Comparison of ENCODE assay signal across 1 cellular context in genomic region chr11:100863080-100863581, GRCh38.
TF ChIP-seq lines count a peak whose summit lies in the region.

No MANE protein-coding gene starts in this region.

TF ChIP-seq in K562, 482 proteins besides CTCF, POLR2A, EP300 and RAD21 (continued from another document and continues in another):
- TF ChIP-seq FUS (optimal IDR thresholded peaks at IDR 0.05; ENCODE audit: low read depth, low read length): no peak
- TF ChIP-seq ZNF12 (CRISPR knock-in tag; IDR thresholded peaks at IDR 0.05): no peak
- no peak for TF ChIP-seq E2F3 (CRISPR knock-in tag; IDR thresholded peaks at IDR 0.05)
- peak; percentile 97 for TF ChIP-seq ZNF316 (IDR thresholded peaks at IDR 0.05)
- no peak for TF ChIP-seq NRF1 (conservative IDR thresholded peaks at IDR 0.05 in 1 of 2, IDR thresholded peaks at IDR 0.05 in 1 of 2)
- no peak for TF ChIP-seq ZNF212 (CRISPR knock-in tag; IDR thresholded peaks at IDR 0.05)
- no peak for TF ChIP-seq RBM39 (optimal IDR thresholded peaks at IDR 0.05; ENCODE audit: low read depth, low read length)
- TF ChIP-seq CLOCK (CRISPR knock-in tag; IDR thresholded peaks at IDR 0.05; ENCODE audit: borderline replicate concordance): no peak
- no peak for TF ChIP-seq ZNF444 (CRISPR knock-in tag; IDR thresholded peaks at IDR 0.05)
- no peak for TF ChIP-seq ZFP1 (CRISPR knock-in tag; IDR thresholded peaks at IDR 0.05)
- TF ChIP-seq ZFPM2 (CRISPR knock-in tag; IDR thresholded peaks at IDR 0.05): no peak
- TF ChIP-seq THRAP3 (IDR thresholded peaks at IDR 0.05; ENCODE audit: borderline replicate concordance): no peak
- TF ChIP-seq ZNF124 (CRISPR knock-in tag; IDR thresholded peaks at IDR 0.05): no peak
- TF ChIP-seq KDM4B (IDR thresholded peaks at IDR 0.05; ENCODE audit: borderline replicate concordance in 2 of 2, low read depth in 1 of 2): no peak
- no peak for TF ChIP-seq ZFP30 (CRISPR knock-in tag; IDR thresholded peaks at IDR 0.05; ENCODE audit: borderline replicate concordance)
- no peak for TF ChIP-seq GATAD2A (IDR thresholded peaks at IDR 0.05)
- peak; percentile 47; the same call in 1 of the 2 replicates for TF ChIP-seq ATF7 (IDR thresholded peaks at IDR 0.05)
- no peak for TF ChIP-seq IRF9 (tag; IDR thresholded peaks at IDR 0.05)
- peak; percentile 98 for TF ChIP-seq NFE2 (IDR thresholded peaks at IDR 0.05; ENCODE audit: low read depth)
- TF ChIP-seq CTBP1 (IDR thresholded peaks at IDR 0.05; ENCODE audit: borderline replicate concordance): peak; percentile 81; the same call in 1 of the 2 replicates
- TF ChIP-seq HNRNPL (IDR thresholded peaks at IDR 0.05; ENCODE audit: low read depth, low read length): no peak
- no peak for TF ChIP-seq SETDB1 (IDR thresholded peaks at IDR 0.05; ENCODE audit: low read length)
- TF ChIP-seq RBM17 (IDR thresholded peaks at IDR 0.05; ENCODE audit: borderline replicate concordance, low read depth, low read length): no peak
- TF ChIP-seq ZBTB43 (CRISPR knock-in tag; IDR thresholded peaks at IDR 0.05): no peak
- TF ChIP-seq ZMIZ1 (IDR thresholded peaks at IDR 0.05; ENCODE audit: low read depth in 2 of 2, low read length in 2 of 2): 0 out of 4 replicates have a peak, but pooled peaks of 1 of the 2 experiments have one; percentile 55
- no peak for TF ChIP-seq BRD4 (IDR thresholded peaks at IDR 0.05)
- TF ChIP-seq FOXK2 (conservative IDR thresholded peaks at IDR 0.05 in 1 of 2, IDR thresholded peaks at IDR 0.05 in 1 of 2; ENCODE audit: low read depth in 2 of 2): peak; percentile 63 to 69; a peak in 2 of 4 replicates
- no peak for TF ChIP-seq NCOA2 (IDR thresholded peaks at IDR 0.05; ENCODE audit: partially characterized antibody in 2 of 2)
- TF ChIP-seq ZNF347 (CRISPR knock-in tag; IDR thresholded peaks at IDR 0.05; ENCODE audit: low read depth): no peak
- no peak for TF ChIP-seq PTRF (tag; IDR thresholded peaks at IDR 0.05)
- no peak for TF ChIP-seq POU5F1 (IDR thresholded peaks at IDR 0.05; ENCODE audit: borderline replicate concordance, low read depth, low read length, partially characterized antibody)
- TF ChIP-seq ETS1 (conservative IDR thresholded peaks at IDR 0.05; ENCODE audit: control insufficient read depth, low read depth, low read length): no peak
- TF ChIP-seq MXD1 (CRISPR knock-in tag; IDR thresholded peaks at IDR 0.05; ENCODE audit: borderline replicate concordance, poor library complexity, severe bottlenecking): no peak
- no peak for TF ChIP-seq TCF15 (CRISPR knock-in tag; IDR thresholded peaks at IDR 0.05)
- no peak for TF ChIP-seq ZNF707 (CRISPR knock-in tag; conservative IDR thresholded peaks at IDR 0.05)
- TF ChIP-seq CC2D1A (IDR thresholded peaks at IDR 0.05): peak; percentile 72; the same call in 1 of the 2 replicates
- TF ChIP-seq MCM7 (IDR thresholded peaks at IDR 0.05): no peak
- no peak for TF ChIP-seq GABPB2 (CRISPR knock-in tag; conservative IDR thresholded peaks at IDR 0.05)
- no peak for TF ChIP-seq ZNF518B (CRISPR knock-in tag; IDR thresholded peaks at IDR 0.05)
- no peak for TF ChIP-seq TRIM28 (IDR thresholded peaks at IDR 0.05)
- no peak for TF ChIP-seq NFE2L1 (tag; IDR thresholded peaks at IDR 0.05; ENCODE audit: borderline replicate concordance, low read depth)
- no peak for TF ChIP-seq RERE (CRISPR knock-in tag; IDR thresholded peaks at IDR 0.05; ENCODE audit: borderline replicate concordance)
- TF ChIP-seq NEUROD1 (IDR thresholded peaks at IDR 0.05; ENCODE audit: borderline replicate concordance, low read depth, low read length, partially characterized antibody): peak; percentile 9
- TF ChIP-seq BRD9 (IDR thresholded peaks at IDR 0.05; ENCODE audit: low read depth, partially characterized antibody): no peak
- TF ChIP-seq ZNF121 (CRISPR knock-in tag; conservative IDR thresholded peaks at IDR 0.05): no peak
